Comparison of ENCODE assay signal across 24 cellular contexts in the genomic region with DNA sequence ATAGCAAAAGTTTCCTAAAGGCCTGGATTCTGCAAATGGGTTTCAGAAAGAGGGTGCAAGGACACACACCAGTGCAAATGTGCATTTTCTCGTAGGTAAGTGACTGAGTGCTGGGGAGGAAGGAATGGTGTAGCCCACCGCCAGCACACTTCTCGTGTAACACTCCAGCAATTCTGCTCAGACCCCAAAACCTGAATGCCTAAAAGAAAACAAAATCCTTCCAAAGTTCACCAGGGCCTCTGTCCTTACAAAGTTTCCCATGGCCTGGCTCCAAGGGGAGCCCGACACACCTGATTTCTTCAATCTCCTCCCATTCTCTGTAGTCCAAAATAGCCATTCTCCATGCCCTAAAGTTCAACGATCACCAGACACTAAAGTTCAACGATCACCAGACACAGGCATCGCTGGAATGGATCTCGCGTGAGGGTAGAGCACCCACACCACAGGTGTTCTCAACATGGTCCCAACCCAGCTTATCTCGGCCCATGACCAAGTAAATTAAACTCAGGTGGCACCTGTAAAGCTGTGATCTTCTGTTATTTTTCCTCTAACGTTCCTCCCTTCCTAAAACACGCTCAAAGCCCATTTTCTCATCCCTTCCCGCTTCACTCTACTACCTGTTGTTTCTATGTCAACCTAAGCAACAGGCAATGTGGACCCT. TPM values are rescaled to one million over a fixed set of nuclear protein-coding genes. Genes with fewer than 3 reads are reported as not detected.
DNase-seq lines count a peak whose midpoint lies in the region; ATAC-seq, FAIRE-seq and TF ChIP-seq lines count a peak whose summit lies in the region.
"Had no signal": no experiment of that assay in that cellular context is flagged by ENCODE, and none has a peak within 500 bp of the region (broad histone marks: within the 10 kb centered on the region; RNA-seq: fewer than 3 reads in every experiment).

No MANE protein-coding gene starts in this region.

- H3K4me3 ChIP-seq in Caco-2 (ENCODE audit: low read depth, low read length) = no peak overlapping the region
- no peak overlapping the region for H3K4me3 ChIP-seq in PC-3 (ENCODE audit: low read length)
- no peak overlapping the region for H3K4me3 ChIP-seq in GM12878
- no peak overlapping the region for H3K4me3 ChIP-seq in psoas muscle
- no peak overlapping the region for H3K4me3 ChIP-seq in pancreas
- H3K4me3 ChIP-seq: GM23248, SJSA1 had no signal

- H3K27ac Mint-ChIP-seq in Caco-2 (ENCODE audit: unreplicated experiment) = peak overlapping the region; percentile 88
- H3K27ac Mint-ChIP-seq: CD4-positive, alpha-beta T cell; H9 had no signal

- no peaks in the 10 kb centered on the region for H3K27me3 ChIP-seq in Caco-2 (replicated peaks; ENCODE audit: control insufficient read depth, insufficient read depth, low read length)
- no peaks in the 10 kb centered on the region for H3K27me3 ChIP-seq in PC-3 (ENCODE audit: low read length)
- no peaks in the 10 kb centered on the region for H3K27me3 ChIP-seq in GM12878 (replicated peaks in 1 of 2; ENCODE audit: control insufficient read depth in 2 of 2, insufficient read depth in 2 of 2, low read length in 1 of 2)
- no peaks in the 10 kb centered on the region for H3K27me3 ChIP-seq in psoas muscle (ENCODE audit: insufficient read depth in 3 of 3, low read length in 2 of 3)
- H3K27me3 ChIP-seq in pancreas = no peaks in the 10 kb centered on the region
- H3K27me3 ChIP-seq: SJSA1 had no signal

- no peak for ATAC-seq in PC-3
- ATAC-seq in GM12878 = no peak
- no peak for ATAC-seq in psoas muscle
- ATAC-seq in pancreas = no peak

- no TSS peak for BruUV-seq in Caco-2 (replicated peaks; lab: Mats Ljungman, UMichigan)
- BruUV-seq in PC-3 (replicated peaks; lab: Mats Ljungman, UMichigan) = no TSS peak
- no TSS peak for BruUV-seq in GM12878 (replicated peaks; lab: Mats Ljungman, UMichigan)

- H3K4me1 ChIP-seq in Caco-2 = peaks cover 77% of the 10 kb centered on the region
- peaks cover 34% of the 10 kb centered on the region for H3K4me1 ChIP-seq in PC-3 (ENCODE audit: insufficient read depth, low read length)
- H3K4me1 ChIP-seq in GM12878 (ENCODE audit: control insufficient read depth, insufficient read depth, low read length) = peaks cover 58% of the 10 kb centered on the region
- peaks cover 24% of the 10 kb centered on the region for H3K4me1 ChIP-seq in psoas muscle
- no peaks in the 10 kb centered on the region for H3K4me1 ChIP-seq in pancreas

- H3K9ac ChIP-seq in PC-3 (ENCODE audit: low read length) (no peak overlapping the region), GM12878 (ENCODE audit: control insufficient read depth, insufficient read depth, low read length) (no peak overlapping the region)
- H3K9ac ChIP-seq: GM23248 had no signal

- no peaks in the 10 kb centered on the region for H3F3A ChIP-seq in PC-3 (ENCODE audit: low read length, unreplicated experiment)

- TF ChIP-seq CTCF in Caco-2 (IDR thresholded peaks at IDR 0.05; ENCODE audit: insufficient read depth in 1 of 2, low read depth in 1 of 2, low read length in 1 of 2, severe bottlenecking in 1 of 2, unreplicated experiment in 1 of 2) = no peak
- TF ChIP-seq CTCF in PC-3 (conservative IDR thresholded peaks at IDR 0.05; ENCODE audit: low read depth, low read length) = no peak
- TF ChIP-seq CTCF in GM12878 (IDR thresholded peaks at IDR 0.05 in 2 of 3, conservative IDR thresholded peaks at IDR 0.05 in 1 of 3; ENCODE audit: control insufficient read depth in 2 of 3, extremely low read depth in 1 of 3, insufficient read depth in 1 of 3, low read depth in 3 of 3, low read length in 3 of 3) = no peak
- TF ChIP-seq CTCF in psoas muscle (IDR thresholded peaks at IDR 0.05) = no peak
- no peak for TF ChIP-seq CTCF in pancreas (IDR thresholded peaks at IDR 0.05)

- H3K27me3 Mint-ChIP-seq in Caco-2 (ENCODE audit: insufficient read depth, unreplicated experiment) = no peaks in the 10 kb centered on the region
- H3K27me3 Mint-ChIP-seq: CD4-positive, alpha-beta T cell had no signal

- TF ChIP-seq POLR2A in GM12878 (IDR thresholded peaks at IDR 0.05; ENCODE audit: low read depth, low read length) = no peak

- SMC1A ChIA-PET in GM12878 (lab: Charles Lee; ENCODE audit: uncharacterized antibody, unreplicated experiment) = interaction anchor here (1.0 to 10.2 kb wide), 8 partner anchors 16 to 47 kb away, joined by 3 to 109 read pairs (median 5); no protein-coding TSS in a partner anchor

- peak overlapping the region; percentile 28 for H3K27ac ChIP-seq in PC-3 (ENCODE audit: low read length)
- no peak overlapping the region for H3K27ac ChIP-seq in GM12878 (ENCODE audit: control insufficient read depth, insufficient read depth)
- peak overlapping the region; percentile 31 for H3K27ac ChIP-seq in psoas muscle
- no peak overlapping the region for H3K27ac ChIP-seq in pancreas
- H3K27ac ChIP-seq: GM23248, SJSA1 had no signal

- H3K36me3 ChIP-seq in Caco-2 (ENCODE audit: control insufficient read depth, insufficient read depth, low read length) (no peaks in the 10 kb centered on the region; the same call in 1 of the 2 replicates), PC-3 (ENCODE audit: low read depth, low read length) (no peaks in the 10 kb centered on the region), GM12878 (ENCODE audit: control insufficient read depth in 2 of 2, insufficient read depth in 2 of 2, low read length in 1 of 2) (peaks cover 0 to 2% of the 10 kb centered on the region in 2 experiments; a peak in 2 of 4 replicates), psoas muscle (ENCODE audit: insufficient read depth in 1 of 2, low read depth in 1 of 2) (no peaks in the 10 kb centered on the region), pancreas (no peaks in the 10 kb centered on the region)
- H3K36me3 ChIP-seq: SJSA1 had no signal

- no peak overlapping the region for H3K4me3 Mint-ChIP-seq in Caco-2 (ENCODE audit: unreplicated experiment)
- H3K4me3 Mint-ChIP-seq: CD4-positive, alpha-beta T cell; H9 had no signal

- CTCF ChIA-PET in Caco-2 (lab: Charles Lee) (no interaction called here), PC-3 (lab: Charles Lee) (no interaction called here), GM12878 (lab: Yijun Ruan, JAX) (interaction anchor here (1.9 to 2.2 kb wide), 2 partner anchors 29 to 42 kb away, joined by 4 to 7 read pairs; no protein-coding TSS in a partner anchor)

- H3K9me3 ChIP-seq in Caco-2 (peaks cover 9% of the 10 kb centered on the region), PC-3 (ENCODE audit: low read length) (no peaks in the 10 kb centered on the region), GM12878 (replicated peaks; ENCODE audit: control insufficient read depth, insufficient read depth, low read length) (no peaks in the 10 kb centered on the region; the same call in 2 of the 3 replicates), psoas muscle (no peaks in the 10 kb centered on the region), pancreas (no peaks in the 10 kb centered on the region)
- H3K9me3 ChIP-seq: SJSA1 had no signal

- POLR2A ChIA-PET in Caco-2 (lab: Charles Lee) (no interaction called here), PC-3 (lab: Charles Lee; ENCODE audit: unreplicated experiment) (no interaction called here), GM12878 (lab: Charles Lee) (interaction anchor here (2.5 kb wide), 1 partner anchor 42 kb away, joined by 7 read pairs; no protein-coding TSS in a partner anchor)

- intact Hi-C loops in Caco-2 (cut with micrococcal nuclease; ENCODE audit: unreplicated experiment) (no loop called here), PC-3 (cut with micrococcal nuclease) (loop anchor here (5.0 kb wide), 1 partner anchor 47 kb away; a partner anchor contains a TSS), GM12878 (cut with micrococcal nuclease; ENCODE audit: unreplicated experiment) (no loop called here), psoas muscle (cut with DNase I) (no loop called here), pancreas (cut with DNase I) (no loop called here)

- H3K36me3 Mint-ChIP-seq in Caco-2 (ENCODE audit: insufficient read depth, unreplicated experiment) = peaks cover 57% of the 10 kb centered on the region

- H2AFZ ChIP-seq in PC-3 (ENCODE audit: low read length) = no peak overlapping the region
- no peak overlapping the region for H2AFZ ChIP-seq in GM12878 (ENCODE audit: control insufficient read depth, low read depth, low read length)
- H2AFZ ChIP-seq: GM23248 had no signal

- H3K9me2 ChIP-seq in PC-3 (replicated peaks; ENCODE audit: low read length) = no peaks in the 10 kb centered on the region

- TF ChIP-seq EP300 in GM12878 (IDR thresholded peaks at IDR 0.05; ENCODE audit: borderline replicate concordance in 1 of 2, control insufficient read depth in 1 of 2, low read depth in 2 of 2, low read length in 2 of 2) = no peak

- 89% methylated on average over 13 of the region's 13 CpGs for WGBS in GM12878 (ENCODE audit: insufficient coverage, insufficient replicate concordance, low lambda C conversion rate, missing lambda C conversion rate)
- WGBS in psoas muscle, 3 donors = 92 to 95% (median 94%) methylated on average over 13 of the region's 13 CpGs
- WGBS in pancreas, 2 donors = 95 to 97% methylated on average over 13 of the region's 13 CpGs

- peaks cover 9% of the 10 kb centered on the region; the same call in 1 of the 2 replicates for H3K79me2 ChIP-seq in PC-3 (ENCODE audit: low read length)
- peaks cover 57% of the 10 kb centered on the region for H3K79me2 ChIP-seq in GM12878 (ENCODE audit: control insufficient read depth, insufficient read depth, low read length)

- RAD21 ChIA-PET in GM12878 (lab: Charles Lee; ENCODE audit: unreplicated experiment) = interaction anchor here (0.7 to 1.9 kb wide), 5 partner anchors 26 to 46 kb away, joined by 3 to 6 read pairs (median 3); no protein-coding TSS in a partner anchor

- H3K4me1 Mint-ChIP-seq in Caco-2 (ENCODE audit: low read depth, unreplicated experiment) = peaks cover 42% of the 10 kb centered on the region

- DNase-seq in Caco-2 (no peak), PC-3 (no peak), GM12878 (ENCODE audit: low read depth, low spot score) (no peak), psoas muscle (no peak), HT-29 (ENCODE audit: low spot score) (no peak), RKO (ENCODE audit: low spot score) (no peak), pancreas (no peak)
- DNase-seq: CD4-positive, alpha-beta T cell; COR-L47; DND-41; H9; KBM-7; MM.1S; NCI-H1048; NCI-H1436; NCI-H187 treated with DMSO at 0.1 percent for 48 hours; NCI-H2107; NCI-H446 treated with DMSO at 0.1 percent for 48 hours; NCI-H526 treated with DMSO at 0.1 percent for 48 hours; T-helper 1 cell had no signal

- FAIRE-seq in GM12878 (lab: Jason Lieb, UNC) (no peak), pancreas (lab: Jason Lieb, UNC) (no peak)
- FAIRE-seq: A204.1, GM12891 had no signal

- H3K4me2 ChIP-seq in PC-3 (ENCODE audit: low read length) (peak overlapping the region; percentile 47), GM12878 (ENCODE audit: control insufficient read depth, insufficient read depth) (no peak overlapping the region)

- no peak for TF ChIP-seq RAD21 in GM12878 (IDR thresholded peaks at IDR 0.05; ENCODE audit: insufficient read depth, low read depth, low read length)

- in situ Hi-C loops in GM12878 (cut with MboI) = no loop called here

- H4K20me1 ChIP-seq in PC-3 (ENCODE audit: low read length) (no peaks in the 10 kb centered on the region), GM12878 (ENCODE audit: control insufficient read depth, insufficient read depth) (no peaks in the 10 kb centered on the region)

- H3K9me3 Mint-ChIP-seq in Caco-2 (ENCODE audit: unreplicated experiment) = peaks cover 9% of the 10 kb centered on the region
- H3K9me3 Mint-ChIP-seq: CD4-positive, alpha-beta T cell; H9 had no signal

RNA-seq across cellular contexts. Expression of a gene that starts 46.0 kb away (rescaled TPM):
- total RNA-seq in Caco-2 (2022) = 51.9 and 65.7 TPM in 2 replicates
- total RNA-seq in PC-3 (2014; rRNA removed) = 17.7 and 18.9 TPM in 2 replicates
- total RNA-seq in GM12878 (2013; cell fraction: nucleolus; rRNA removed) = 273 and 306 TPM in 2 replicates
- total RNA-seq in GM12878 (2014; rRNA removed) = 28.1 and 37.8 TPM in 2 replicates
- total RNA-seq in GM12878 (2014; rRNA removed; fragmentation: Illumina TruSeq; extraction: Trizol) = 34.7 and 37.8 TPM in 2 replicates
- total RNA-seq in GM12878 (2021) = 35.6 and 36.4 TPM in 2 replicates
- polyA plus RNA-seq in GM12878 (2011; ENCODE audit: low read depth) = 8.8 TPM
- 44.4 and 58.5 TPM in 2 replicates for polyA plus RNA-seq in GM12878 (2011; rRNA removed)
- polyA plus RNA-seq in GM12878 (2011; cell fraction: cytosol; rRNA removed) = 21.1 and 22.0 TPM in 2 replicates
- polyA plus RNA-seq in GM12878 (2011; cell fraction: nucleus; rRNA removed) = 30.5 and 31.4 TPM in 2 replicates
- 11.4 and 12.6 TPM in 2 replicates for polyA plus RNA-seq in GM12878 (2012)
- polyA plus RNA-seq in GM12878 (2014; fragmentation: Illumina TruSeq; extraction: Trizol) = 28.3 and 30.3 TPM in 2 replicates
- polyA plus RNA-seq in GM12878 (2014; fragmentation: Nextera tagmentation; extraction: Ambion mirVana) = 1 to 10 TPM; 7.2 to 8.0 TPM
- polyA plus RNA-seq in GM12878 (2014; rRNA removed) = 16.5 and 20.0 TPM in 2 replicates
- 10 to 100 TPM; 18.3 to 19.3 TPM for polyA plus RNA-seq in GM12878 (2016; fragmentation: Nextera tagmentation; extraction: Ambion mirVana)
- polyA minus RNA-seq in GM12878 (2011; rRNA and poly(A)+ RNA removed) = 127 and 164 TPM in 2 replicates
- 26.5 and 28.6 TPM in 2 replicates for polyA minus RNA-seq in GM12878 (2011; cell fraction: cytosol; rRNA and poly(A)+ RNA removed)
- polyA minus RNA-seq in GM12878 (2011; cell fraction: nucleus; rRNA and poly(A)+ RNA removed) = 73.5 and 115 TPM in 2 replicates
- total RNA-seq in psoas muscle = 10 to 100 TPM in 1 of 4 donors, 1 to 10 TPM in 3; 4.3 to 25.2 (median 6.6) TPM
- polyA plus RNA-seq in psoas muscle = 1 to 10 TPM; 2.3 to 6.1 (median 3.2) TPM
- 24.0 and 28.1 TPM in 2 replicates for total RNA-seq in HT-29 (2014; rRNA removed; shearing (Covaris generic))
- total RNA-seq in pancreas = 1 to 10 TPM; 3.4 to 8.7 (median 4.7) TPM
- 1 to 10 TPM in 1 of 2 donors, under 1 TPM in 1; 0.80 to 1.6 TPM for polyA plus RNA-seq in pancreas

Comparison
In these comparisons a context has a peak if more than half of its experiments do, and no peak if none do; other contexts are left out.
1. H3K27ac ChIP-seq: peak in PC-3 (single experiment) and psoas muscle (single experiment); none in GM12878 (single experiment) and pancreas (0 of 4).